19 cellular contexts compared by ENCODE assay signal in genomic region chr9:128033609-128034008, GRCh38. TPM values are rescaled to one million over a fixed set of nuclear protein-coding genes. Genes with fewer than 3 reads are reported as not detected.
DNase-seq lines count a peak whose midpoint lies in the region; ATAC-seq and TF ChIP-seq lines count a peak whose summit lies in the region.
"Had no signal": no experiment of that assay in that cellular context is flagged by ENCODE, and none has a peak within 500 bp of the region (broad histone marks: within the 10 kb centered on the region; RNA-seq: fewer than 3 reads in every experiment).

No MANE protein-coding gene starts in this region.

- H3K4me3 ChIP-seq in OCI-LY7 (ENCODE audit: low read depth, low read length, poor library complexity, severe bottlenecking) = no peak overlapping the region
- H3K4me3 ChIP-seq in naive thymus-derived CD4-positive, alpha-beta T cell (ENCODE audit: low read length) = no peak overlapping the region
- H3K4me3 ChIP-seq: hepatocyte had no signal

- intact Hi-C loops in activated CD4-positive, alpha-beta memory T cell treated with anti-CD3 and anti-CD28 coated beads for 36 hours (cut with micrococcal nuclease) = no loop called here
- intact Hi-C loops in OCI-LY7 (cut with micrococcal nuclease; ENCODE audit: unreplicated experiment) = loop anchor here (2.0 kb wide), 1 partner anchor 83 kb away; no protein-coding TSS in a partner anchor
- intact Hi-C loops in naive thymus-derived CD4-positive, alpha-beta T cell (cut with micrococcal nuclease) = loop anchor here in 1 of 2 donors (2.0 kb wide), 1 partner anchor 51 kb away; no protein-coding TSS in a partner anchor

- no peaks in the 10 kb centered on the region for H3K9me3 ChIP-seq in OCI-LY7 (ENCODE audit: low read length)
- no peaks in the 10 kb centered on the region for H3K9me3 ChIP-seq in naive thymus-derived CD4-positive, alpha-beta T cell (ENCODE audit: control insufficient read depth in 2 of 3, low read length in 3 of 3)

- TF ChIP-seq CTCF in OCI-LY7 (conservative IDR thresholded peaks at IDR 0.05; ENCODE audit: low read length) (no peak), type B pancreatic cell (conservative IDR thresholded peaks at IDR 0.05) (no peak)

- POLR2A ChIA-PET in activated CD4-positive, alpha-beta memory T cell treated with anti-CD3 and anti-CD28 coated beads, Interleukin-2, amount 10 ng/mL, durations not matched to agents 7 days and 5 days (lab: Charles Lee) = interaction anchor here (0.7 to 20.3 kb wide), 10 partner anchors 8 to 164 kb away, joined by 3 to 465 read pairs (median 9); partner anchors contain the start of genes EEIG1, NAIF1 and PIP5KL1
- POLR2A ChIA-PET in activated CD4-positive, alpha-beta memory T cell treated with anti-CD3 and anti-CD28 coated beads for 36 hours (lab: Charles Lee) = interaction anchor here (0.6 to 2.3 kb wide), 5 partner anchors 9 to 90 kb away, joined by 3 to 8 read pairs (median 4); partner anchors contain the start of gene EEIG1
- POLR2A ChIA-PET in OCI-LY7 (lab: Charles Lee) = interaction anchor here (0.6 to 1.8 kb wide), 4 partner anchors 57 to 308 kb away, joined by 3 to 12 read pairs (median 4); no protein-coding TSS in a partner anchor
- POLR2A ChIA-PET in naive thymus-derived CD4-positive, alpha-beta T cell (lab: Charles Lee) = interaction anchor here (1.0 to 28.4 kb wide), 8 partner anchors 8 to 90 kb away, joined by 3 to 1511 read pairs (median 22); partner anchors contain the start of gene EEIG1

- no peak for ATAC-seq in naive thymus-derived CD4-positive, alpha-beta T cell
- ATAC-seq in GM18861 (IDR thresholded peaks at IDR 0.05; ENCODE audit: unreplicated experiment) (no peak), HG02884 (IDR thresholded peaks at IDR 0.05; ENCODE audit: unreplicated experiment) (no peak)

- no peaks in the 10 kb centered on the region for H3K79me2 ChIP-seq in OCI-LY7 (ENCODE audit: insufficient read depth, low read depth, low read length)
- H3K79me2 ChIP-seq: hepatocyte had no signal

- CTCF ChIA-PET in activated CD4-positive, alpha-beta memory T cell treated with anti-CD3 and anti-CD28 coated beads, Interleukin-2, amount 10 ng/mL, durations not matched to agents 7 days and 5 days (lab: Charles Lee) = interaction anchor here (0.6 to 13.8 kb wide), 13 partner anchors 8 to 126 kb away, joined by 3 to 178 read pairs (median 6); partner anchors contain the start of genes EEIG1 and NAIF1
- CTCF ChIA-PET in activated CD4-positive, alpha-beta memory T cell treated with anti-CD3 and anti-CD28 coated beads for 36 hours (lab: Charles Lee) = interaction anchor here (1.3 to 12.2 kb wide), 16 partner anchors 8 to 236 kb away, joined by 3 to 347 read pairs (median 14); partner anchors contain the start of genes DPM2, EEIG1 and PIP5KL1
- CTCF ChIA-PET in OCI-LY7 (lab: Charles Lee; ENCODE audit: unreplicated experiment) = interaction anchor here (2.0 to 2.8 kb wide), 2 partner anchors 79 to 90 kb away, joined by 10 to 15 read pairs; no protein-coding TSS in a partner anchor
- CTCF ChIA-PET in naive thymus-derived CD4-positive, alpha-beta T cell (lab: Charles Lee) = interaction anchor here (0.7 to 17.1 kb wide), 11 partner anchors 8 to 445 kb away, joined by 3 to 262 read pairs (median 12); partner anchors contain the start of gene EEIG1

- peak; percentile 36 for DNase-seq in activated CD4-positive, alpha-beta memory T cell treated with anti-CD3 and anti-CD28 coated beads, Interleukin-2, amount 10 ng/mL, durations not matched to agents 7 days and 5 days
- no peak for DNase-seq in activated CD4-positive, alpha-beta memory T cell treated with anti-CD3 and anti-CD28 coated beads for 36 hours
- no peak for DNase-seq in OCI-LY7 (ENCODE audit: low spot score)
- DNase-seq in naive thymus-derived CD4-positive, alpha-beta T cell = no peak
- DNase-seq in type B pancreatic cell (ENCODE audit: extremely low spot score, unreplicated experiment) = no peak
- DNase-seq: cerebellar nuclear complex, H7, kidney, NCI-H1105, NCI-H69, SW 1271 had no signal

- H3K36me3 ChIP-seq in OCI-LY7 (ENCODE audit: insufficient read depth, low read length) = no peaks in the 10 kb centered on the region
- H3K36me3 ChIP-seq in naive thymus-derived CD4-positive, alpha-beta T cell (ENCODE audit: control insufficient read depth in 2 of 3, insufficient read depth in 3 of 3, low read length in 3 of 3) = no peaks in the 10 kb centered on the region

- no peaks in the 10 kb centered on the region for H3K9me2 ChIP-seq in OCI-LY7 (ENCODE audit: insufficient read depth, low read length)

- peak overlapping the region; percentile 24; the same call in 1 of the 2 replicates for H3K4me2 ChIP-seq in OCI-LY7 (ENCODE audit: low read length)
- H3K4me2 ChIP-seq: hepatocyte, KMS-11 had no signal

- no peaks in the 10 kb centered on the region for H3K27me3 Mint-ChIP-seq in activated CD4-positive, alpha-beta memory T cell treated with anti-CD3 and anti-CD28 coated beads, Interleukin-2, amount 10 ng/mL, durations not matched to agents 7 days and 5 days
- H3K27me3 Mint-ChIP-seq in activated CD4-positive, alpha-beta memory T cell treated with anti-CD3 and anti-CD28 coated beads for 36 hours = peaks cover 2% of the 10 kb centered on the region
- no peaks in the 10 kb centered on the region for H3K27me3 Mint-ChIP-seq in activated naive CD8-positive, alpha-beta T cell
- H3K27me3 Mint-ChIP-seq in naive thymus-derived CD4-positive, alpha-beta T cell = no peaks in the 10 kb centered on the region
- no peaks in the 10 kb centered on the region for H3K27me3 Mint-ChIP-seq in type B pancreatic cell
- H3K27me3 Mint-ChIP-seq: stimulated activated naive B cell treated with anti-CD40 and anti-IgM and Interleukin-4, amounts not matched to agents 10 μg/mL and 1 μg/mL and 100 μg/mL, for 72 hours had no signal

- no peaks in the 10 kb centered on the region for H4K20me1 ChIP-seq in OCI-LY7 (ENCODE audit: insufficient read depth, low read length)

- H3K4me3 Mint-ChIP-seq in activated CD4-positive, alpha-beta memory T cell treated with anti-CD3 and anti-CD28 coated beads, Interleukin-2, amount 10 ng/mL, durations not matched to agents 7 days and 5 days = peak overlapping the region; percentile 55
- no peak overlapping the region for H3K4me3 Mint-ChIP-seq in activated CD4-positive, alpha-beta memory T cell treated with anti-CD3 and anti-CD28 coated beads for 36 hours
- H3K4me3 Mint-ChIP-seq in activated naive CD8-positive, alpha-beta T cell = no peak overlapping the region
- H3K4me3 Mint-ChIP-seq in naive thymus-derived CD4-positive, alpha-beta T cell = peak overlapping the region; percentile 55 to 85 (median 73)
- H3K4me3 Mint-ChIP-seq in type B pancreatic cell = no peak overlapping the region
- H3K4me3 Mint-ChIP-seq: neural crest cell had no signal

- H2AFZ ChIP-seq in OCI-LY7 (ENCODE audit: low read length) = peak overlapping the region; percentile 69; the same call in 1 of the 2 replicates
- H2AFZ ChIP-seq: hepatocyte had no signal

- H3K4me1 Mint-ChIP-seq in activated CD4-positive, alpha-beta memory T cell treated with anti-CD3 and anti-CD28 coated beads, Interleukin-2, amount 10 ng/mL, durations not matched to agents 7 days and 5 days = peaks cover 55% of the 10 kb centered on the region
- peaks cover 50% of the 10 kb centered on the region for H3K4me1 Mint-ChIP-seq in activated CD4-positive, alpha-beta memory T cell treated with anti-CD3 and anti-CD28 coated beads for 36 hours (ENCODE audit: low read depth)
- peaks cover 49% of the 10 kb centered on the region for H3K4me1 Mint-ChIP-seq in activated naive CD8-positive, alpha-beta T cell (ENCODE audit: low read depth)
- peaks cover 8 to 57% (median 47%) of the 10 kb centered on the region in 7 donors for H3K4me1 Mint-ChIP-seq in naive thymus-derived CD4-positive, alpha-beta T cell
- peaks cover 7% of the 10 kb centered on the region for H3K4me1 Mint-ChIP-seq in type B pancreatic cell (ENCODE audit: unreplicated experiment)

- H3K4me1 ChIP-seq in OCI-LY7 (ENCODE audit: insufficient read depth, low read length, poor library complexity, severe bottlenecking) = peaks cover 51% of the 10 kb centered on the region
- H3K4me1 ChIP-seq in naive thymus-derived CD4-positive, alpha-beta T cell (ENCODE audit: control insufficient read depth in 2 of 2, insufficient read depth in 2 of 2, low read length in 2 of 2) = peaks cover 54 to 55% of the 10 kb centered on the region in 2 donors

- no peaks in the 10 kb centered on the region for H3K27me3 ChIP-seq in naive thymus-derived CD4-positive, alpha-beta T cell (ENCODE audit: control insufficient read depth in 2 of 2, insufficient read depth in 2 of 2, low read length in 2 of 2)
- H3K27me3 ChIP-seq: hepatocyte had no signal

- peaks cover 3% of the 10 kb centered on the region for H3K36me3 Mint-ChIP-seq in activated CD4-positive, alpha-beta memory T cell treated with anti-CD3 and anti-CD28 coated beads, Interleukin-2, amount 10 ng/mL, durations not matched to agents 7 days and 5 days (ENCODE audit: low read depth)
- H3K36me3 Mint-ChIP-seq in activated CD4-positive, alpha-beta memory T cell treated with anti-CD3 and anti-CD28 coated beads for 36 hours = peaks cover 2% of the 10 kb centered on the region
- H3K36me3 Mint-ChIP-seq in activated naive CD8-positive, alpha-beta T cell = peaks cover 2% of the 10 kb centered on the region
- peaks cover 0 to 7% (median 0%) of the 10 kb centered on the region in 5 donors for H3K36me3 Mint-ChIP-seq in naive thymus-derived CD4-positive, alpha-beta T cell
- H3K36me3 Mint-ChIP-seq in type B pancreatic cell = no peaks in the 10 kb centered on the region
- H3K36me3 Mint-ChIP-seq: stimulated activated naive B cell treated with anti-CD40 and anti-IgM and Interleukin-4, amounts not matched to agents 10 μg/mL and 1 μg/mL and 100 μg/mL, for 72 hours had no signal

- H3K27ac Mint-ChIP-seq in activated CD4-positive, alpha-beta memory T cell treated with anti-CD3 and anti-CD28 coated beads, Interleukin-2, amount 10 ng/mL, durations not matched to agents 7 days and 5 days = peak overlapping the region; percentile 85
- no peak overlapping the region for H3K27ac Mint-ChIP-seq in activated CD4-positive, alpha-beta memory T cell treated with anti-CD3 and anti-CD28 coated beads for 36 hours
- H3K27ac Mint-ChIP-seq in activated naive CD8-positive, alpha-beta T cell = peak overlapping the region; percentile 89
- H3K27ac Mint-ChIP-seq in naive thymus-derived CD4-positive, alpha-beta T cell = peak overlapping the region; percentile 84 to 99 (median 96)
- no peak overlapping the region for H3K27ac Mint-ChIP-seq in type B pancreatic cell

- H3K9me3 Mint-ChIP-seq in activated CD4-positive, alpha-beta memory T cell treated with anti-CD3 and anti-CD28 coated beads, Interleukin-2, amount 10 ng/mL, durations not matched to agents 7 days and 5 days = peaks cover 2% of the 10 kb centered on the region
- H3K9me3 Mint-ChIP-seq in activated CD4-positive, alpha-beta memory T cell treated with anti-CD3 and anti-CD28 coated beads for 36 hours = peaks cover 2% of the 10 kb centered on the region
- H3K9me3 Mint-ChIP-seq in activated naive CD8-positive, alpha-beta T cell (ENCODE audit: low read depth) = no peaks in the 10 kb centered on the region
- H3K9me3 Mint-ChIP-seq in naive thymus-derived CD4-positive, alpha-beta T cell = peaks cover 0 to 5% (median 0%) of the 10 kb centered on the region in 11 donors
- no peaks in the 10 kb centered on the region for H3K9me3 Mint-ChIP-seq in type B pancreatic cell
- H3K9me3 Mint-ChIP-seq: neural crest cell; stimulated activated naive B cell treated with anti-CD40 and anti-IgM and Interleukin-4, amounts not matched to agents 10 μg/mL and 1 μg/mL and 100 μg/mL, for 72 hours had no signal

- BruUV-seq in OCI-LY7 (replicated peaks; lab: Mats Ljungman, UMichigan) = no TSS peak

- peak overlapping the region; percentile 54 for H3K27ac ChIP-seq in OCI-LY7 (ENCODE audit: low read depth, low read length, poor library complexity, severe bottlenecking)
- peak overlapping the region; percentile 64 for H3K27ac ChIP-seq in naive thymus-derived CD4-positive, alpha-beta T cell (ENCODE audit: low read depth, low read length)
- H3K27ac ChIP-seq: C4-2B, hepatocyte, KMS-11 had no signal

RNA-seq across cellular contexts. Expression of gene NAIF1, which starts 33.5 kb away (rescaled TPM):
- 10 to 100 TPM; 12.0 to 14.1 TPM for total RNA-seq in activated CD4-positive, alpha-beta memory T cell treated with anti-CD3 and anti-CD28 coated beads, Interleukin-2, amount 10 ng/mL, durations not matched to agents 7 days and 5 days
- 10 to 100 TPM; 10.2 to 14.5 TPM for total RNA-seq in activated CD4-positive, alpha-beta memory T cell treated with anti-CD3 and anti-CD28 coated beads for 36 hours
- total RNA-seq in OCI-LY7 (2014; rRNA removed; shearing (Covaris generic)) = 8.6 TPM in 2 replicates
- total RNA-seq in OCI-LY7 (2022) (14.8 and 14.9 TPM in 2 replicates), type B pancreatic cell (ENCODE audit: low replicate concordance) (6.7 and 10.3 TPM in 2 replicates)
- total RNA-seq in naive thymus-derived CD4-positive, alpha-beta T cell = 10 to 100 TPM; 10.7 to 13.3 (median 11.8) TPM
- 10 to 100 TPM in 1 of 2 donors, 1 to 10 TPM in 1; 8.6 to 14.8 TPM for polyA plus RNA-seq in naive thymus-derived CD4-positive, alpha-beta T cell

RNA-seq across cellular contexts. Expression of gene SLC25A25, which starts 34.4 kb away (rescaled TPM):
- 10 to 100 TPM; 21.3 to 22.2 TPM for total RNA-seq in activated CD4-positive, alpha-beta memory T cell treated with anti-CD3 and anti-CD28 coated beads, Interleukin-2, amount 10 ng/mL, durations not matched to agents 7 days and 5 days
- total RNA-seq in activated CD4-positive, alpha-beta memory T cell treated with anti-CD3 and anti-CD28 coated beads for 36 hours = 10 to 100 TPM; 17.1 to 17.3 TPM
- total RNA-seq in OCI-LY7 (2014; rRNA removed; shearing (Covaris generic)) = 21.4 and 23.7 TPM in 2 replicates
- total RNA-seq in OCI-LY7 (2022) = 17.6 and 20.2 TPM in 2 replicates
- total RNA-seq in naive thymus-derived CD4-positive, alpha-beta T cell = 10 to 100 TPM; 12.4 to 26.3 (median 15.1) TPM
- 10 to 100 TPM in 1 of 2 donors, 1 to 10 TPM in 1; 8.4 to 14.7 TPM for polyA plus RNA-seq in naive thymus-derived CD4-positive, alpha-beta T cell
- total RNA-seq in type B pancreatic cell (ENCODE audit: low replicate concordance) = 19.1 and 39.0 TPM in 2 replicates

RNA-seq across cellular contexts. Expression of gene EEIG1, which starts 52.8 kb away (rescaled TPM):
- total RNA-seq in activated CD4-positive, alpha-beta memory T cell treated with anti-CD3 and anti-CD28 coated beads, Interleukin-2, amount 10 ng/mL, durations not matched to agents 7 days and 5 days = 100 to 1,000 TPM; 212 to 218 TPM
- total RNA-seq in activated CD4-positive, alpha-beta memory T cell treated with anti-CD3 and anti-CD28 coated beads for 36 hours = 10 to 100 TPM; 50.7 to 58.0 TPM
- total RNA-seq in OCI-LY7 (2014; rRNA removed; shearing (Covaris generic)) = 25.8 and 34.7 TPM in 2 replicates
- 60.1 and 69.1 TPM in 2 replicates for total RNA-seq in OCI-LY7 (2022)
- total RNA-seq in naive thymus-derived CD4-positive, alpha-beta T cell = 100 to 1,000 TPM; 252 to 664 (median 347) TPM
- polyA plus RNA-seq in naive thymus-derived CD4-positive, alpha-beta T cell = 100 to 1,000 TPM; 124 to 297 TPM
- 61.1 and 74.8 TPM in 2 replicates for total RNA-seq in type B pancreatic cell (ENCODE audit: low replicate concordance)

Comparison
In these comparisons a context has a peak if more than half of its experiments do, and no peak if none do; other contexts are left out.
1. H3K27ac Mint-ChIP-seq: peak in activated CD4-positive, alpha-beta memory T cell treated with anti-CD3 and anti-CD28 coated beads, Interleukin-2, amount 10 ng/mL, durations not matched to agents 7 days and 5 days (single experiment), activated naive CD8-positive, alpha-beta T cell (single experiment) and naive thymus-derived CD4-positive, alpha-beta T cell (9 of 9); none in activated CD4-positive, alpha-beta memory T cell treated with anti-CD3 and anti-CD28 coated beads for 36 hours (single experiment) and type B pancreatic cell (single experiment).
2. H3K4me3 Mint-ChIP-seq: peak in activated CD4-positive, alpha-beta memory T cell treated with anti-CD3 and anti-CD28 coated beads, Interleukin-2, amount 10 ng/mL, durations not matched to agents 7 days and 5 days (single experiment) and naive thymus-derived CD4-positive, alpha-beta T cell (10 of 10); none in activated CD4-positive, alpha-beta memory T cell treated with anti-CD3 and anti-CD28 coated beads for 36 hours (single experiment), activated naive CD8-positive, alpha-beta T cell (single experiment) and type B pancreatic cell (single experiment).